ENCODE assay signal across 9 cellular contexts in the genomic region with DNA sequence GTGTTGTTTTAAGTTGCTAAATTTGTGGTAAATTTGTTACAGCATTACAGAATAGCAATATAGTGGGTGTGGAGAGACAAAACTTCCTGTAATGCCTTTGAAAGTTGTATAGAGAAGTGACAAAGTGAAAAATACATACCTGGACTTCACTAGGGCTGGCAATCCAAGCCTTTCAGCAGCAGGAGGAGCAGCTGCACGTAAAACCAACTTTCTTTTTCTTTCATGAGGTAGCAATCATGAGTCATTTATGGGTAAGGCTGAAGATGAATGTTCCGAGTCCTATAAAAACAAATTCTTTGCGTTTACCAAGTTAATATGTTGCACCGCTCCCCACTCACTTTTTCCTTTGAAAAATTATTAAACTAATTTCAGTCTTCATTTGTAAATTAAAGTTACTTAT.
DNase-seq lines count a peak whose midpoint lies in the region; ATAC-seq and TF ChIP-seq lines count a peak whose summit lies in the region.
"Had no signal": no experiment of that assay in that cellular context is flagged by ENCODE, and none has a peak within 500 bp of the region (broad histone marks: within the 10 kb centered on the region; RNA-seq: fewer than 3 reads in every experiment).

No MANE protein-coding gene starts in this region.

- H3K4me1 Mint-ChIP-seq in brain, result peaks cover 11% of the 10 kb centered on the region

- H3K27me3 ChIP-seq in smooth muscle cell (ENCODE audit: low read depth), result no peaks in the 10 kb centered on the region

- H3K27ac ChIP-seq in smooth muscle cell (ENCODE audit: low read depth), result no peak overlapping the region

- H3K4me3 Mint-ChIP-seq in brain, result no peak overlapping the region

- H3K4me3 ChIP-seq in smooth muscle cell, result peak overlapping the region; percentile 41
- H3K4me3 ChIP-seq: mucosa of descending colon had no signal

- no peaks in the 10 kb centered on the region for H3K27me3 Mint-ChIP-seq in brain

- no peak overlapping the region for H3K27ac Mint-ChIP-seq in brain

- H3F3A ChIP-seq in smooth muscle cell (ENCODE audit: low read depth), result no peaks in the 10 kb centered on the region

- H3K9me3 Mint-ChIP-seq in brain, result no peaks in the 10 kb centered on the region

- H3K36me3 ChIP-seq in smooth muscle cell (ENCODE audit: low read depth), result no peaks in the 10 kb centered on the region

- no peaks in the 10 kb centered on the region for H4K20me1 ChIP-seq in smooth muscle cell (ENCODE audit: low read depth)

- WGBS in smooth muscle cell (ENCODE audit: low lambda C conversion rate), result 23% methylated on average over 4 of the region's 4 CpGs

- H3K9me3 ChIP-seq in smooth muscle cell (replicated peaks; ENCODE audit: low read depth), result no peaks in the 10 kb centered on the region
- H3K9me3 ChIP-seq: mucosa of descending colon had no signal

- H3K4me1 ChIP-seq in smooth muscle cell (ENCODE audit: low read depth), result no peaks in the 10 kb centered on the region

- H3K79me2 ChIP-seq in smooth muscle cell (ENCODE audit: low read depth), result no peaks in the 10 kb centered on the region

- H3K36me3 Mint-ChIP-seq in brain, result no peaks in the 10 kb centered on the region

- TF ChIP-seq CTCF in brain (conservative IDR thresholded peaks at IDR 0.05), result peak; percentile 29 to 62
- TF ChIP-seq CTCF in smooth muscle cell (IDR thresholded peaks at IDR 0.05; ENCODE audit: borderline replicate concordance, insufficient read depth, poor library complexity, severe bottlenecking), result peak; percentile 49

- H2AFZ ChIP-seq in smooth muscle cell (ENCODE audit: low read depth), result peak overlapping the region; percentile 89

- H3K9ac ChIP-seq in smooth muscle cell (ENCODE audit: low read depth), result no peak overlapping the region

- peak; percentile 13 for DNase-seq in activated naive CD4-positive, alpha-beta T cell treated with anti-CD3 and anti-CD28 coated beads, Interleukin-2, amount 50 U/mL, for 16 hours
- no peak for DNase-seq in activated naive CD4-positive, alpha-beta T cell (lab: John Stamatoyannopoulos, UW)
- DNase-seq in NAMALWA (ENCODE audit: low spot score) (peak; percentile 10), smooth muscle cell (lab: John Stamatoyannopoulos, UW; ENCODE audit: unreplicated experiment) (no peak), NCI-H82 treated with DMSO at 0.1 percent for 48 hours (lab: John Stamatoyannopoulos, UW; ENCODE audit: unreplicated experiment) (no peak)
- no peak for DNase-seq in stimulated activated naive CD4-positive, alpha-beta T cell treated with Interleukin-2 at 50 U/mL for 16 hours (lab: John Stamatoyannopoulos, UW)
- DNase-seq: mucosa of descending colon had no signal

- ATAC-seq in GM19455 (IDR thresholded peaks at IDR 0.05; ENCODE audit: unreplicated experiment), result no peak
- ATAC-seq: mucosa of descending colon had no signal

- H3K4me2 ChIP-seq in smooth muscle cell, result peak overlapping the region; percentile 81

Comparison
In these comparisons a context has a peak if more than half of its experiments do, and no peak if none do; other contexts are left out.
1. DNase-seq: peak in activated naive CD4-positive, alpha-beta T cell treated with anti-CD3 and anti-CD28 coated beads, Interleukin-2, amount 50 U/mL, for 16 hours (single experiment) and NAMALWA (single experiment); none in activated naive CD4-positive, alpha-beta T cell (0 of 4), smooth muscle cell (single experiment), stimulated activated naive CD4-positive, alpha-beta T cell treated with Interleukin-2 at 50 U/mL for 16 hours (single experiment) and NCI-H82 treated with DMSO at 0.1 percent for 48 hours (single experiment).